Comparison of ENCODE assay signal across 8 cellular contexts in the genomic region with DNA sequence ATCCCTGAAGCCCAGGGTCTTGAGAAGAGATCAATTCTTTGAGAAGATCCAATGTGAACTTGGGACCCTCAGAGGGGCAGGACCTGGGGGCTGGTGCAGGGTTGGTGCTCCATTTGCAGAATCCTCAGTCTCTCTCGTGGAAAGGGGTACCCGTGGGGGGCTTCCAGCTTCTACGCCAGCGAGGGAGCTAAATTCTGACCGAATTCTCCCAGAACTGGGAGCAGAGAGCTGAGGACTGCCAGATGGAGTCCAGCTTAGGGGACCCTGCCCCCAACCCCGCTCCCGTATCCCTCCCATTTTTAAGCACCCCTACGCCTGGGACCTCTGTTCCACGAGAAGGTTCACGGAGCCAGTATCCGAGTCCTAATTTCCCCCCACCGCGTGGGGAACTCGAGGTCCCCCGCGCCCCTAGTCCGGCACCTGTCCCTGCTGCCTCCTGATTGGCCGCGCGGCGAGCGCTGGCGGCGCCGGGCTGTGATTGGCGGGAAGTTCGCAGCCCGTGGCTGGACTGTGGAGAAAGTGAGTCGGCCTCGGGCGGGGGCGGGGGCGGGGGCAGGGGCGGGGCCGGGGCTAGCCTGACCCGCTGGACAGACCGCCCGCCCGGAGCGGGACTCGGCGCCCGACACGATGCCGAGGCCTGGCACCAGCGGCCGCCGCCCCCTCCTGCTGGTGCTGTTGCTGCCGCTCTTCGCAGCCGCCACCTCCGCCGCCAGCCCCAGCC. TPM values are rescaled to one million over a fixed set of nuclear protein-coding genes. Genes with fewer than 3 reads are reported as not detected.
A peak's percentile ranks its signal among the peaks of the same experiment; 100 is the strongest.
DNase-seq lines count a peak whose midpoint lies in the region; ATAC-seq and TF ChIP-seq lines count a peak whose summit lies in the region.

No MANE protein-coding gene starts in this region.

- H3K4me3 Mint-ChIP-seq in HFFc6 = no peak overlapping the region

- in situ Hi-C loops in astrocyte of the cerebellum (cut with HindIII; ENCODE audit: low sequenced_read_pairs) = loop anchor here (5.0 kb wide), 1 partner anchor 41 kb away; no protein-coding TSS in a partner anchor

- peaks cover 16% of the 10 kb centered on the region for H3K27me3 Mint-ChIP-seq in HFFc6 (ENCODE audit: insufficient read depth)

- H3K4me1 Mint-ChIP-seq in HFFc6 (ENCODE audit: low read depth) = peaks cover 44% of the 10 kb centered on the region

- POLR2A ChIA-PET in AG04449 (lab: Yijun Ruan, JAX) = no interaction called here

- no peaks in the 10 kb centered on the region; the same call in 1 of the 2 replicates for H3K9me3 Mint-ChIP-seq in HFFc6

- CTCF ChIA-PET in AG04449 (lab: Yijun Ruan, JAX) = interaction anchor here (1.1 to 3.7 kb wide), 5 partner anchors 48 to 292 kb away, joined by 4 to 26 read pairs (median 19); partner anchors contain the start of gene BLVRB

- ATAC-seq in HG03457 (IDR thresholded peaks at IDR 0.05; ENCODE audit: unreplicated experiment) (no peak), HG03045 (IDR thresholded peaks at IDR 0.05; ENCODE audit: unreplicated experiment) (no peak)

- peaks cover 5% of the 10 kb centered on the region for H3K36me3 Mint-ChIP-seq in HFFc6 (ENCODE audit: low read depth)

- DNase-seq in AG04449 (ENCODE audit: low read depth, low spot score) (no peak), HFFc6 (peak; percentile 34), astrocyte of the cerebellum (ENCODE audit: low read depth) (no peak), kidney tubule cell (ENCODE audit: low spot score) (peak; percentile 75), superior temporal gyrus (ENCODE audit: extremely low spot score) (no peak)
- no peak for DNase-seq in activated CD4-positive, CD25-positive, alpha-beta regulatory T cell treated with anti-CD3 and anti-CD28 coated beads, Interleukin-2, amount 50 U/mL, for 72 hours

- H3K4me3 ChIP-seq in AG04449 (ENCODE audit: low read depth, low read length) (peak overlapping the region; percentile 65), astrocyte of the cerebellum (ENCODE audit: low read depth, low read length) (peak overlapping the region; percentile 43)

- H3K27ac Mint-ChIP-seq in HFFc6 = no peak overlapping the region

- TF ChIP-seq CTCF in AG04449 (IDR thresholded peaks at IDR 0.05; ENCODE audit: insufficient read depth, low read length, missing control alignments) (no peak), HFFc6 (IDR thresholded peaks at IDR 0.05) (no peak), astrocyte of the cerebellum (IDR thresholded peaks at IDR 0.05; ENCODE audit: low read depth, low read length, missing control alignments) (no peak)

RNA-seq across cellular contexts. Expression of gene LTBP4, which starts 4.4 kb away (rescaled TPM):
- 10 to 100 TPM; 36.6 to 54.9 (median 51.4) TPM for total RNA-seq in HFFc6 (2021; fragmentation: NEBNext Ultra II Directional; extraction: Animal tissue kit (Norgen Biotek cat#: 25700))

RNA-seq across cellular contexts. Expression of gene SHKBP1, which starts 20.1 kb away (rescaled TPM):
- total RNA-seq in HFFc6 (2021; fragmentation: NEBNext Ultra II Directional; extraction: Animal tissue kit (Norgen Biotek cat#: 25700)) = 10 to 100 TPM; 58.5 to 95.2 (median 83.0) TPM

Comparison
In these comparisons a context has a peak if more than half of its experiments do, and no peak if none do; other contexts are left out.
1. DNase-seq: peak in HFFc6 (single experiment) and kidney tubule cell (single experiment); none in AG04449 (single experiment), astrocyte of the cerebellum (single experiment), activated CD4-positive, CD25-positive, alpha-beta regulatory T cell treated with anti-CD3 and anti-CD28 coated beads, Interleukin-2, amount 50 U/mL, for 72 hours (single experiment) and superior temporal gyrus (single experiment).